Comparison of ENCODE assay signal across 7 cellular contexts in genomic region chr12:100430251-100430650, GRCh38. TPM values are rescaled to one million over a fixed set of nuclear protein-coding genes. Genes with fewer than 3 reads are reported as not detected.
"Had no signal": no experiment of that assay in that cellular context is flagged by ENCODE, and none has a peak within 500 bp of the region (broad histone marks: within the 10 kb centered on the region; RNA-seq: fewer than 3 reads in every experiment).

No MANE protein-coding gene starts in this region.

RNA-seq across cellular contexts. Expression of gene NR1H4, which starts 43.4 kb away (rescaled TPM):
- total RNA-seq: PC-3, PC-9, Right ventricle myocardium inferior, Right ventricle myocardium superior, RPMI7951, T-cell had no signal
- polyA plus RNA-seq: SK-N-SH had no signal
